8 cellular contexts compared by ENCODE assay signal in the genomic region with DNA sequence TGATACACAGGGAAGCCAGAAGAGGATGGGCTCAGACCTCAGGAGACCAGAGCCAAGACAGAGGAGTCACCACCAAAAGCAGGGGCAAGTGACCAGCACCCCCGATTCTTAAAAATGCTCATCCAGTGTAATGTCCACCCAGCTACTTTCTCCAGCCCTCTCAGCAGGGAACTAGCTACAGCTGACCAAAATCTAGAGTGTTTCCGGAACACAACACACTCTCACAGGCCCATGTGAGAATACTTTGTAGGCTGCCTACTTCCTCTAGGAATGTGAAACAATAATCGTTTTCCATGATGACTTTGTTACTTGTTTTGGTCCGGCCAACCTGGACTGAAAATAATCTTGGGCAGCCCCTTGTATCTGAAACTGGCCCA. TPM values are rescaled to one million over a fixed set of nuclear protein-coding genes. Genes with fewer than 3 reads are reported as not detected.
DNase-seq lines count a peak whose midpoint lies in the region; ATAC-seq and TF ChIP-seq lines count a peak whose summit lies in the region.

No MANE protein-coding gene starts in this region.

- H3K9ac ChIP-seq in smooth muscle cell (ENCODE audit: low read depth) = no peak overlapping the region

- H3K79me2 ChIP-seq in smooth muscle cell (ENCODE audit: low read depth) = peaks cover 74% of the 10 kb centered on the region
- H3K79me2 ChIP-seq in PC-9 (ENCODE audit: low read depth) = peaks cover 93% of the 10 kb centered on the region

- H3K4me1 ChIP-seq in esophagus squamous epithelium (peaks cover 17 to 97% (median 58%) of the 10 kb centered on the region in 3 donors), smooth muscle cell (ENCODE audit: low read depth) (peaks cover 50% of the 10 kb centered on the region), PC-9 (replicated peaks; ENCODE audit: insufficient read depth) (peaks cover 52% of the 10 kb centered on the region)

- peaks cover 100% of the 10 kb centered on the region for H4K20me1 ChIP-seq in smooth muscle cell (ENCODE audit: low read depth)
- H4K20me1 ChIP-seq in PC-9 (ENCODE audit: insufficient read depth) = peaks cover 78% of the 10 kb centered on the region

- ATAC-seq in GM19438 (IDR thresholded peaks at IDR 0.05; ENCODE audit: low read depth, unreplicated experiment) (peak; percentile 37), HG03432 (IDR thresholded peaks at IDR 0.05; ENCODE audit: unreplicated experiment) (peak; percentile 19)

- POLR2A ChIA-PET in PC-9 (lab: Charles Lee; ENCODE audit: unreplicated experiment) = no interaction called here

- no peak overlapping the region for H3K4me2 ChIP-seq in smooth muscle cell
- no peak overlapping the region for H3K4me2 ChIP-seq in PC-9

- intact Hi-C loops in esophagus squamous epithelium (cut with DNase I) = loop anchor here (10.0 kb wide), 1 partner anchor 58 kb away; no protein-coding TSS in a partner anchor
- intact Hi-C loops in PC-9 (cut with micrococcal nuclease; ENCODE audit: unreplicated experiment) = loop anchor here (5.0 to 10.0 kb wide), 2 partner anchors 128 to 211 kb away; partner anchors contain the start of gene CHST3

- 51 to 58% methylated on average over 4 of the region's 4 CpGs for WGBS in esophagus squamous epithelium, 2 donors
- WGBS in smooth muscle cell (ENCODE audit: low lambda C conversion rate) = 87% methylated on average over 4 of the region's 4 CpGs

- H3F3A ChIP-seq in smooth muscle cell (ENCODE audit: low read depth) = peaks cover 16% of the 10 kb centered on the region
- H3F3A ChIP-seq in PC-9 (ENCODE audit: insufficient read depth, low read depth) = peaks cover 29% of the 10 kb centered on the region; the same call in 1 of the 2 replicates

- no TSS peak for BruUV-seq in PC-9 (replicated peaks; lab: Mats Ljungman, UMichigan)

- H3K27me3 ChIP-seq in esophagus squamous epithelium (no peaks in the 10 kb centered on the region), smooth muscle cell (ENCODE audit: low read depth) (no peaks in the 10 kb centered on the region), PC-9 (ENCODE audit: insufficient read depth, low read depth) (no peaks in the 10 kb centered on the region)

- CTCF ChIA-PET in PC-9 (lab: Charles Lee) = interaction anchor here (0.6 to 1.0 kb wide), 2 partner anchors 17 to 60 kb away, joined by 3 read pairs; no protein-coding TSS in a partner anchor

- TF ChIP-seq CTCF in esophagus squamous epithelium (IDR thresholded peaks at IDR 0.05) (no peak), smooth muscle cell (IDR thresholded peaks at IDR 0.05; ENCODE audit: borderline replicate concordance, insufficient read depth, poor library complexity, severe bottlenecking) (no peak), PC-9 (conservative IDR thresholded peaks at IDR 0.05) (no peak)

- H3K27ac ChIP-seq in esophagus squamous epithelium = peak overlapping the region; percentile 37 to 77 (median 69)
- H3K27ac ChIP-seq in smooth muscle cell (ENCODE audit: low read depth) = peak overlapping the region; percentile 95
- no peak overlapping the region for H3K27ac ChIP-seq in PC-9

- H3K9me2 ChIP-seq in PC-9 (ENCODE audit: insufficient read depth) = no peaks in the 10 kb centered on the region

- H2AFZ ChIP-seq in smooth muscle cell (ENCODE audit: low read depth) (no peak overlapping the region), PC-9 (no peak overlapping the region)

- no peak for TF ChIP-seq POLR2A in esophagus squamous epithelium (IDR thresholded peaks at IDR 0.05)

- DNase-seq in esophagus squamous epithelium (lab: John Stamatoyannopoulos, UW) = no peak
- no peak for DNase-seq in smooth muscle cell (lab: John Stamatoyannopoulos, UW; ENCODE audit: unreplicated experiment)
- no peak for DNase-seq in central memory CD4-positive, alpha-beta T cell
- no peak for DNase-seq in PC-9
- no peak for DNase-seq in cortex of kidney (lab: John Stamatoyannopoulos, UW)
- no peak for DNase-seq in DMS114 treated with DMSO at 0.1 percent for 48 hours (lab: John Stamatoyannopoulos, UW; ENCODE audit: unreplicated experiment)

- H3K36me3 ChIP-seq in esophagus squamous epithelium (peaks cover 7 to 34% (median 9%) of the 10 kb centered on the region in 3 donors), smooth muscle cell (ENCODE audit: low read depth) (no peaks in the 10 kb centered on the region), PC-9 (ENCODE audit: low read depth) (peaks cover 6% of the 10 kb centered on the region; the same call in 1 of the 2 replicates)

- H3K9me3 ChIP-seq in esophagus squamous epithelium = no peaks in the 10 kb centered on the region
- no peaks in the 10 kb centered on the region for H3K9me3 ChIP-seq in smooth muscle cell (replicated peaks; ENCODE audit: low read depth)
- no peaks in the 10 kb centered on the region for H3K9me3 ChIP-seq in PC-9 (ENCODE audit: insufficient read depth, low read depth)

- H3K4me3 ChIP-seq in esophagus squamous epithelium (no peak overlapping the region), smooth muscle cell (no peak overlapping the region), PC-9 (no peak overlapping the region)

RNA-seq across cellular contexts. Expression of gene PSAP, which starts 14.5 kb away (rescaled TPM):
- total RNA-seq in esophagus squamous epithelium (100 to 1,000 TPM; 280 to 623 (median 490) TPM), smooth muscle cell (282 and 328 TPM in 2 replicates), PC-9 (2021) (683 and 1,027 TPM in 2 replicates)
- polyA plus RNA-seq in smooth muscle cell = 486 and 500 TPM in 2 replicates
